1 cellular context compared by ENCODE assay signal in genomic region chr2:201837824-201838340, GRCh38.
TF ChIP-seq lines count a peak whose summit lies in the region.

No MANE protein-coding gene starts in this region.

TF ChIP-seq in IMR-90, 13 proteins besides CTCF, POLR2A, EP300 and RAD21:
- no peak for TF ChIP-seq FOS (IDR thresholded peaks at IDR 0.05; ENCODE audit: low read depth, low read length)
- TF ChIP-seq MAFK (IDR thresholded peaks at IDR 0.05; ENCODE audit: low read depth, low read length): no peak
- TF ChIP-seq USF2 (IDR thresholded peaks at IDR 0.05; ENCODE audit: low read depth, low read length): no peak
- no peak for TF ChIP-seq MAZ (IDR thresholded peaks at IDR 0.05; ENCODE audit: borderline replicate concordance, low read depth, low read length)
- TF ChIP-seq NFE2L2 (IDR thresholded peaks at IDR 0.05; ENCODE audit: low read depth, low read length): no peak
TF ChIP-seq in IMR-90: peak in this region for 0.
